In genomic region chr9:5879419-5880181, GRCh38 we compare ENCODE assay signal across 1 cellular context.
TF ChIP-seq lines count a peak whose summit lies in the region.

No MANE protein-coding gene starts in this region.

TF ChIP-seq in GM23338, 12 proteins besides CTCF, POLR2A, EP300 and RAD21 (continued from another document):
- no peak for TF ChIP-seq ZNF462 (CRISPR knock-in tag; IDR thresholded peaks at IDR 0.05)
- TF ChIP-seq EZH2 (IDR thresholded peaks at IDR 0.05; ENCODE audit: low read depth, unreplicated experiment) = no peak
- TF ChIP-seq POLR2AphosphoS5 (IDR thresholded peaks at IDR 0.05; ENCODE audit: low read depth) = no peak
- TF ChIP-seq JUNB (IDR thresholded peaks at IDR 0.05; ENCODE audit: unreplicated experiment) = no peak
- no peak for TF ChIP-seq REST (IDR thresholded peaks at IDR 0.05; ENCODE audit: unreplicated experiment)
- no peak for TF ChIP-seq ZNF331 (CRISPR knock-in tag; IDR thresholded peaks at IDR 0.05; ENCODE audit: low read depth)
- no peak for TF ChIP-seq EZH2phosphoT487 (IDR thresholded peaks at IDR 0.05; ENCODE audit: unreplicated experiment)
